In the genomic region with DNA sequence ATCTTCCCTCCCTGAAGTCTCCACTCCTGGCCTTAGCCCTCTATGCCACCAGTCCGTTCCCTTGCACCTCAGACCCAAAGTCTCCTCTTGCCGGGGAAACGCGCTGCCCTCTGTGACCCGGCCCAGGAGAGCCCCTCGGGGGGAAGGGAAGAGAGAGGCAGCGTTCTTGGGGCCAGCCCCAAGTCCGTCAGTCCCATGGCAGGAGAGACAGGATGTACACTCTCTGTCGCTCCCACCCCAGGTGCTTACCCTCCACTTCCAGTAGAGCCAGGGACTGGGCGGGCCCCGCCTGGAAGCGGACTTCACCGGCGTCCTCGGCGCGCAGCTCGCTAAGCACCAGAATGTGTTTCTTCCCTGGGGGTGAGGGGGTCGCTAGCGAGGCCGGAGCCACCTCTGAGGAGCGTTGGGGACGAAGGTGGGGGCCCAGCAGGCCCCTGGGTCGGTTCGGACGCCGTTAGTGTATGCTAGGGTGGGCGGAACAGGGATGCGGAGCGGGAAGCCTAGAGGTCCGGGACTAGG, we compare ENCODE assay signal across 6 cellular contexts. TPM values are rescaled to one million over a fixed set of nuclear protein-coding genes. Genes with fewer than 3 reads are reported as not detected.
DNase-seq lines count a peak whose midpoint lies in the region; ATAC-seq and TF ChIP-seq lines count a peak whose summit lies in the region.

No MANE protein-coding gene starts in this region.

- no peak for DNase-seq in MG63
- DNase-seq in fibroblast of lung (ENCODE audit: low read depth in 2 of 2), result no peak
- peak; percentile 22 for DNase-seq in stimulated activated naive CD8-positive, alpha-beta T cell treated with anti-CD3 and anti-CD28 coated beads, Interleukin-15, Interleukin-2, amounts not matched to agents 100 U/mL and 50 U/mL, for 24 hours
- DNase-seq in cerebellar cortex (ENCODE audit: low spot score), result no peak
- DNase-seq in NCI-H1694 (lab: John Stamatoyannopoulos, UW), result no peak

- peak overlapping the region; percentile 87 for H3K4me2 ChIP-seq in fibroblast of lung (ENCODE audit: extremely low read depth, insufficient read depth, low read length)

- peak; percentile 31 for ATAC-seq in GM21447 (IDR thresholded peaks at IDR 0.05; ENCODE audit: unreplicated experiment)
- no peak for ATAC-seq in stimulated activated naive CD8-positive, alpha-beta T cell treated with anti-CD3 and anti-CD28 coated beads, Interleukin-15, Interleukin-2, amounts not matched to agents 100 U/mL and 50 U/mL, for 24 hours

- no peak for TF ChIP-seq CTCF in fibroblast of lung (conservative IDR thresholded peaks at IDR 0.05 in 1 of 2, IDR thresholded peaks at IDR 0.05 in 1 of 2; ENCODE audit: low read depth in 1 of 2, low read length in 2 of 2)

- peak overlapping the region; percentile 37 for H3K9ac ChIP-seq in fibroblast of lung (ENCODE audit: insufficient read depth, low read length)

- no peak overlapping the region for H2AFZ ChIP-seq in fibroblast of lung (ENCODE audit: low read length)

- H3K27me3 ChIP-seq in MG63, result no peaks in the 10 kb centered on the region
- peaks cover 6% of the 10 kb centered on the region for H3K27me3 ChIP-seq in fibroblast of lung (ENCODE audit: control insufficient read depth, insufficient read depth, low read length)

- no peak overlapping the region for H3K27ac ChIP-seq in fibroblast of lung (ENCODE audit: insufficient read depth, low read length)

- H3K4me1 ChIP-seq in fibroblast of lung (ENCODE audit: control insufficient read depth, extremely low read depth, insufficient read depth, low read length), result peaks cover 3% of the 10 kb centered on the region

- no peaks in the 10 kb centered on the region for H3K9me3 ChIP-seq in MG63
- H3K9me3 ChIP-seq in fibroblast of lung (ENCODE audit: control insufficient read depth, insufficient read depth, low read depth, low read length), result no peaks in the 10 kb centered on the region

- H4K20me1 ChIP-seq in fibroblast of lung (ENCODE audit: control insufficient read depth, extremely low read depth, insufficient read depth, low read length), result no peaks in the 10 kb centered on the region

- no peaks in the 10 kb centered on the region for H3K79me2 ChIP-seq in fibroblast of lung (ENCODE audit: control insufficient read depth, insufficient read depth, low read length)

- H3K4me3 ChIP-seq in MG63 (peak overlapping the region; percentile 61), fibroblast of lung (replicated peaks in 1 of 4; ENCODE audit: control extremely low read depth in 1 of 4, insufficient read depth in 1 of 4, low read depth in 3 of 4, low read length in 4 of 4) (peak overlapping the region; percentile 42 to 70 (median 58))

- H3K36me3 ChIP-seq in MG63 (no peaks in the 10 kb centered on the region), fibroblast of lung (ENCODE audit: control insufficient read depth, insufficient read depth, low read length) (no peaks in the 10 kb centered on the region)

RNA-seq across cellular contexts. Expression of gene TMEM198, which starts 8.1 kb away (rescaled TPM):
- 5.1 and 5.9 TPM in 2 replicates for total RNA-seq in MG63 (2014; rRNA removed; shearing (Covaris generic); ENCODE audit: low replicate concordance)
- total RNA-seq in fibroblast of lung, result 0.77 and 0.99 TPM in 2 replicates
- 0.49 and 0.70 TPM in 2 replicates for polyA plus RNA-seq in fibroblast of lung
- 0.80 and 1.1 TPM in 2 replicates for polyA plus RNA-seq in fibroblast of lung (2012)
- 0.63 and 0.85 TPM in 2 replicates for polyA minus RNA-seq in fibroblast of lung (ENCODE audit: low replicate concordance)

RNA-seq across cellular contexts. Expression of gene CHPF, which starts 8.3 kb away (rescaled TPM):
- total RNA-seq in MG63 (2014; rRNA removed; shearing (Covaris generic); ENCODE audit: low replicate concordance), result 26.6 and 40.4 TPM in 2 replicates
- total RNA-seq in fibroblast of lung, result 46.0 and 58.8 TPM in 2 replicates
- 23.9 and 35.8 TPM in 2 replicates for polyA plus RNA-seq in fibroblast of lung
- polyA plus RNA-seq in fibroblast of lung (2012), result 54.1 and 68.7 TPM in 2 replicates
- 20.2 and 29.3 TPM in 2 replicates for polyA minus RNA-seq in fibroblast of lung (ENCODE audit: low replicate concordance)

RNA-seq across cellular contexts. Expression of gene OBSL1, which starts 19.4 kb away (rescaled TPM):
- total RNA-seq in MG63 (2014; rRNA removed; shearing (Covaris generic); ENCODE audit: low replicate concordance), result 37.6 and 49.9 TPM in 2 replicates
- total RNA-seq in fibroblast of lung, result 28.7 and 34.4 TPM in 2 replicates
- 15.2 and 24.7 TPM in 2 replicates for polyA plus RNA-seq in fibroblast of lung
- 22.6 and 32.7 TPM in 2 replicates for polyA plus RNA-seq in fibroblast of lung (2012)
- polyA minus RNA-seq in fibroblast of lung (ENCODE audit: low replicate concordance), result 41.1 and 60.3 TPM in 2 replicates

RNA-seq across cellular contexts. Expression of gene INHA, which starts 20.2 kb away (rescaled TPM):
- not detected in 2 replicates for total RNA-seq in MG63 (2014; rRNA removed; shearing (Covaris generic); ENCODE audit: low replicate concordance)
- 0.26 and 0.50 TPM in 2 replicates for total RNA-seq in fibroblast of lung
- polyA plus RNA-seq in fibroblast of lung, result 0.07 and 0.15 TPM in 2 replicates
- 0.09 TPM in 1 of 2 replicates, not detected in the other for polyA plus RNA-seq in fibroblast of lung (2012)
- polyA minus RNA-seq in fibroblast of lung (ENCODE audit: low replicate concordance), result not detected in 2 replicates

RNA-seq across cellular contexts. Expression of gene ASIC4, which starts 37.6 kb away (rescaled TPM):
- not detected in 2 replicates for total RNA-seq in MG63 (2014; rRNA removed; shearing (Covaris generic); ENCODE audit: low replicate concordance)
- total RNA-seq in fibroblast of lung, result under 0.01 and 0.33 TPM in 2 replicates
- polyA plus RNA-seq in fibroblast of lung, result not detected in 2 replicates
- polyA plus RNA-seq in fibroblast of lung (2012), result not detected in 2 replicates
- polyA minus RNA-seq in fibroblast of lung (ENCODE audit: low replicate concordance), result not detected in 2 replicates
